ENCODE assay signal across 21 cellular contexts in the genomic region with DNA sequence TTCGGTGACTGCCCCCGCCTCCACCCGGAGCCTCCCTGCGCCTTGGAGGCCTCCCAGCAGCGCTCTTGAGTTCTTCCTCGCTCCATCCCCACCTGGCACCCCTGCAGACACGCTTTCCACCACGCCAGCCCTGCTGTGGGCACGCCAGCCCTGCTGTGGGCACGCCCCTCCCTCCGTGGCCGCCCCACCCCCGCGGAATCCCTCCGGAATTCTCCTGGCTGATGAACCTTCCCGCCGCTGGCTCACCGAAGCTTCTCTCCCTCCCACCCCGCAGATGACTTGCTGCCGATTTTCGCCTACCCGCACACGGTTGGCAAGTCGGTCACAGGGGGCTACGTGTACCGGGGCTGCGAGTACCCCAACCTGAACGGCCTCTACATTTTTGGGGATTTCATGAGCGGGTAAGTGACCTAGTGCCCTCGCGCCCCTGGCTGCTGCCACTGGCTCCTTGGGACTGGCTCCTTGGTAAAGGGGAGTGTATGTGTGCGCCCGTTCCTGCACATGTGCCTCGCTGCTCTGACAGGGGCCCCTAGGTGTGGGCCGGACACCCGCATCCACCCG. TPM values are rescaled to one million over a fixed set of nuclear protein-coding genes. Genes with fewer than 3 reads are reported as not detected.
DNase-seq lines count a peak whose midpoint lies in the region; ATAC-seq and TF ChIP-seq lines count a peak whose summit lies in the region.
"Had no signal": no experiment of that assay in that cellular context is flagged by ENCODE, and none has a peak within 500 bp of the region (broad histone marks: within the 10 kb centered on the region; RNA-seq: fewer than 3 reads in every experiment).

No MANE protein-coding gene starts in this region.

- no peaks in the 10 kb centered on the region for H3K9me3 ChIP-seq in skeletal muscle satellite cell (replicated peaks; ENCODE audit: low read length)
- H3K9me3 ChIP-seq in CD8-positive, alpha-beta memory T cell (ENCODE audit: low read length), result no peaks in the 10 kb centered on the region

- no peaks in the 10 kb centered on the region for H3K36me3 ChIP-seq in skeletal muscle satellite cell (ENCODE audit: insufficient read depth, low read length)
- no peaks in the 10 kb centered on the region for H3K36me3 ChIP-seq in CD8-positive, alpha-beta memory T cell (ENCODE audit: insufficient read depth, low read length)

- no peak overlapping the region for H3K9ac ChIP-seq in skeletal muscle satellite cell (ENCODE audit: low read depth, low read length)

- H3K4me1 ChIP-seq in skeletal muscle satellite cell (ENCODE audit: control insufficient read depth, insufficient read depth, low read length), result peaks cover 17% of the 10 kb centered on the region
- H3K4me1 ChIP-seq in CD8-positive, alpha-beta memory T cell (ENCODE audit: insufficient read depth, low read length), result no peaks in the 10 kb centered on the region

- peaks cover 44% of the 10 kb centered on the region for H3K27me3 Mint-ChIP-seq in WTC11 (ENCODE audit: low read depth)
- H3K27me3 Mint-ChIP-seq in CD8-positive, alpha-beta memory T cell, result peaks cover 44 to 63% of the 10 kb centered on the region in 2 donors

- no peaks in the 10 kb centered on the region for H3K36me3 Mint-ChIP-seq in WTC11
- no peaks in the 10 kb centered on the region for H3K36me3 Mint-ChIP-seq in CD8-positive, alpha-beta memory T cell
- H3K36me3 Mint-ChIP-seq: immature natural killer cell, naive B cell had no signal

- H3K27ac ChIP-seq in CD8-positive, alpha-beta memory T cell (ENCODE audit: low read depth, low read length), result no peak overlapping the region
- H3K27ac ChIP-seq: C4-2B, RWPE1 had no signal

- peak overlapping the region; percentile 69 for H3K4me3 Mint-ChIP-seq in WTC11
- H3K4me3 Mint-ChIP-seq in CD8-positive, alpha-beta memory T cell, result peak overlapping the region in 2 of 7 donors; percentile 18 to 28
- H3K4me3 Mint-ChIP-seq: immature natural killer cell had no signal

- ATAC-seq in left cardiac atrium (peak; percentile 35 to 81), WTC11 (no peak), HG03469 (IDR thresholded peaks at IDR 0.05; ENCODE audit: unreplicated experiment) (no peak)

- POLR2A ChIA-PET in WTC11 (lab: Charles Lee), result no interaction called here
- POLR2A ChIA-PET in CD8-positive, alpha-beta memory T cell (lab: Charles Lee), result no interaction called here

- CTCF ChIA-PET in WTC11 (lab: Charles Lee), result interaction anchor here (0.6 kb wide), 1 partner anchor 67 kb away, joined by 3 read pairs; no protein-coding TSS in a partner anchor
- CTCF ChIA-PET in CD8-positive, alpha-beta memory T cell (lab: Charles Lee), result interaction anchor here (1.2 kb wide), 1 partner anchor 28 kb away, joined by 3 read pairs; no protein-coding TSS in a partner anchor

- peak overlapping the region; percentile 42 for H3K4me2 ChIP-seq in skeletal muscle satellite cell (ENCODE audit: low read length)

- H3K4me3 ChIP-seq in skeletal muscle satellite cell (ENCODE audit: low read length), result no peak overlapping the region
- H3K4me3 ChIP-seq in CD8-positive, alpha-beta memory T cell (ENCODE audit: low read length), result no peak overlapping the region

- TF ChIP-seq CTCF in WTC11 (IDR thresholded peaks at IDR 0.05), result no peak

- H3K27ac Mint-ChIP-seq in WTC11, result no peak overlapping the region
- H3K27ac Mint-ChIP-seq in CD8-positive, alpha-beta memory T cell, result no peak overlapping the region
- H3K27ac Mint-ChIP-seq: activated T-cell treated with anti-CD3 and anti-CD28 coated beads, Interleukin-2, amount 50 U/mL, for 72 hours; immature natural killer cell had no signal

- DNase-seq in left cardiac atrium (no peak), cardiac septum (ENCODE audit: low spot score) (no peak), WTC11 (ENCODE audit: low spot score) (no peak), kidney glomerular epithelial cell (lab: John Stamatoyannopoulos, UW) (peak; percentile 25)
- no peak for DNase-seq in CD8-positive, alpha-beta memory T cell
- no peak for DNase-seq in stimulated activated CD4-positive, alpha-beta T cell treated with anti-CD3 and anti-CD28 coated beads, Interleukin-12 subunit alpha, Interleukin-12 subunit beta, amount 100 ng/mL, for 4 hours
- DNase-seq: ACHN; activated naive CD4-positive, alpha-beta T cell treated with anti-CD3 and anti-CD28 coated beads, Interleukin-2, amount 50 U/mL, for 16 hours; DMS153; effector memory CD4-positive, alpha-beta T cell; MV-4-11; naive B cell; NCI-H187 treated with DMSO at 0.1 percent for 48 hours; stimulated activated naive CD4-positive, alpha-beta T cell had no signal

- H3K9me3 Mint-ChIP-seq in WTC11, result no peaks in the 10 kb centered on the region
- H3K9me3 Mint-ChIP-seq in CD8-positive, alpha-beta memory T cell, result peaks cover 0 to 2% (median 0%) of the 10 kb centered on the region in 5 donors
- H3K9me3 Mint-ChIP-seq: activated T-cell treated with anti-CD3 and anti-CD28 coated beads, Interleukin-2, amount 50 U/mL, for 72 hours; immature natural killer cell had no signal

- H3K27me3 ChIP-seq in skeletal muscle satellite cell (ENCODE audit: control insufficient read depth, insufficient read depth, low read length), result peaks cover 41% of the 10 kb centered on the region
- H3K27me3 ChIP-seq in CD8-positive, alpha-beta memory T cell (ENCODE audit: insufficient read depth, low read length, poor library complexity, severe bottlenecking), result peaks cover 29% of the 10 kb centered on the region

- peaks cover 34% of the 10 kb centered on the region for H3K4me1 Mint-ChIP-seq in WTC11
- H3K4me1 Mint-ChIP-seq in CD8-positive, alpha-beta memory T cell, result peaks cover 0 to 7% (median 0%) of the 10 kb centered on the region in 3 donors
- H3K4me1 Mint-ChIP-seq: immature natural killer cell had no signal

- intact Hi-C loops in left cardiac atrium (cut with DNase I), result no loop called here
- intact Hi-C loops in cardiac septum (cut with DNase I), result no loop called here

TF ChIP-seq in WTC11, 78 proteins besides CTCF, POLR2A, EP300 and RAD21 (continues in another document):
- TF ChIP-seq, protein P1, sequence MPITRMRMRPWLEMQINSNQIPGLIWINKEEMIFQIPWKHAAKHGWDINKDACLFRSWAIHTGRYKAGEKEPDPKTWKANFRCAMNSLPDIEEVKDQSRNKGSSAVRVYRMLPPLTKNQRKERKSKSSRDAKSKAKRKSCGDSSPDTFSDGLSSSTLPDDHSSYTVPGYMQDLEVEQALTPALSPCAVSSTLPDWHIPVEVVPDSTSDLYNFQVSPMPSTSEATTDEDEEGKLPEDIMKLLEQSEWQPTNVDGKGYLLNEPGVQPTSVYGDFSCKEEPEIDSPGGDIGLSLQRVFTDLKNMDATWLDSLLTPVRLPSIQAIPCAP (CRISPR knock-in tag; IDR thresholded peaks at IDR 0.05), result no peak
- TF ChIP-seq ZNF671 (CRISPR knock-in tag; IDR thresholded peaks at IDR 0.05) (no peak), SMAD3 (CRISPR knock-in tag; IDR thresholded peaks at IDR 0.05; ENCODE audit: borderline replicate concordance) (no peak), NR3C1 (CRISPR knock-in tag; conservative IDR thresholded peaks at IDR 0.05; ENCODE audit: low read depth) (no peak), NFYB (CRISPR knock-in tag; conservative IDR thresholded peaks at IDR 0.05; ENCODE audit: low read depth) (no peak), TEAD1 (CRISPR knock-in tag; IDR thresholded peaks at IDR 0.05) (no peak), SMAD4 (CRISPR knock-in tag; IDR thresholded peaks at IDR 0.05) (no peak)
- TF ChIP-seq, protein P2, sequence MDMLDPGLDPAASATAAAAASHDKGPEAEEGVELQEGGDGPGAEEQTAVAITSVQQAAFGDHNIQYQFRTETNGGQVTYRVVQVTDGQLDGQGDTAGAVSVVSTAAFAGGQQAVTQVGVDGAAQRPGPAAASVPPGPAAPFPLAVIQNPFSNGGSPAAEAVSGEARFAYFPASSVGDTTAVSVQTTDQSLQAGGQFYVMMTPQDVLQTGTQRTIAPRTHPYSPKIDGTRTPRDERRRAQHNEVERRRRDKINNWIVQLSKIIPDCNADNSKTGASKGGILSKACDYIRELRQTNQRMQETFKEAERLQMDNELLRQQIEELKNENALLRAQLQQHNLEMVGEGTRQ (CRISPR knock-in tag; IDR thresholded peaks at IDR 0.05), result no peak
- TF ChIP-seq, protein P3, sequence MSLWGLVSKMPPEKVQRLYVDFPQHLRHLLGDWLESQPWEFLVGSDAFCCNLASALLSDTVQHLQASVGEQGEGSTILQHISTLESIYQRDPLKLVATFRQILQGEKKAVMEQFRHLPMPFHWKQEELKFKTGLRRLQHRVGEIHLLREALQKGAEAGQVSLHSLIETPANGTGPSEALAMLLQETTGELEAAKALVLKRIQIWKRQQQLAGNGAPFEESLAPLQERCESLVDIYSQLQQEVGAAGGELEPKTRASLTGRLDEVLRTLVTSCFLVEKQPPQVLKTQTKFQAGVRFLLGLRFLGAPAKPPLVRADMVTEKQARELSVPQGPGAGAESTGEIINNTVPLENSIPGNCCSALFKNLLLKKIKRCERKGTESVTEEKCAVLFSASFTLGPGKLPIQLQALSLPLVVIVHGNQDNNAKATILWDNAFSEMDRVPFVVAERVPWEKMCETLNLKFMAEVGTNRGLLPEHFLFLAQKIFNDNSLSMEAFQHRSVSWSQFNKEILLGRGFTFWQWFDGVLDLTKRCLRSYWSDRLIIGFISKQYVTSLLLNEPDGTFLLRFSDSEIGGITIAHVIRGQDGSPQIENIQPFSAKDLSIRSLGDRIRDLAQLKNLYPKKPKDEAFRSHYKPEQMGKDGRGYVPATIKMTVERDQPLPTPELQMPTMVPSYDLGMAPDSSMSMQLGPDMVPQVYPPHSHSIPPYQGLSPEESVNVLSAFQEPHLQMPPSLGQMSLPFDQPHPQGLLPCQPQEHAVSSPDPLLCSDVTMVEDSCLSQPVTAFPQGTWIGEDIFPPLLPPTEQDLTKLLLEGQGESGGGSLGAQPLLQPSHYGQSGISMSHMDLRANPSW (CRISPR knock-in tag; conservative IDR thresholded peaks at IDR 0.05; ENCODE audit: low read depth), result no peak

RNA-seq across cellular contexts. Expression of a gene that starts 15.2 kb away (rescaled TPM):
- total RNA-seq in left cardiac atrium (1 to 10 TPM; 2.1 to 2.6 TPM), cardiac septum (1.9 TPM), WTC11 (2021) (1.2 to 2.0 TPM (median 1.5 TPM) in 3 replicates)
- 0.44 and 1.3 TPM in 2 replicates for total RNA-seq in skeletal muscle satellite cell (2012; rRNA removed)
- under 1 TPM in 1 of 2 experiments, not detected in 1; 0.04 TPM for total RNA-seq in CD8-positive, alpha-beta memory T cell
- not detected for polyA plus RNA-seq in CD8-positive, alpha-beta memory T cell
- total RNA-seq: activated CD8-positive, alpha-beta memory T cell treated with anti-CD3 and anti-CD28 coated beads for 36 hours had no signal
- polyA plus RNA-seq: immature natural killer cell had no signal

RNA-seq across cellular contexts. Expression of a gene that starts 24.0 kb away (rescaled TPM):
- total RNA-seq in left cardiac atrium, result 1 to 10 TPM; 4.1 to 4.7 TPM
- total RNA-seq in cardiac septum, result 5.5 TPM
- total RNA-seq in WTC11 (2021), result 0.57 to 0.77 TPM (median 0.73 TPM) in 3 replicates
- 0.22 and 0.51 TPM in 2 replicates for total RNA-seq in skeletal muscle satellite cell (2012; rRNA removed)
- under 1 TPM; 0.07 to 0.20 TPM for total RNA-seq in CD8-positive, alpha-beta memory T cell
- polyA plus RNA-seq in CD8-positive, alpha-beta memory T cell, result not detected
- polyA plus RNA-seq: immature natural killer cell had no signal

RNA-seq across cellular contexts. Expression of a gene that starts 56.1 kb away (rescaled TPM):
- total RNA-seq in left cardiac atrium (10 to 100 TPM; 21.4 to 24.7 TPM), cardiac septum (21.4 TPM), WTC11 (2021) (28.7 to 35.8 TPM (median 30.4 TPM) in 3 replicates)
- under 0.01 and 0.87 TPM in 2 replicates for total RNA-seq in skeletal muscle satellite cell (2012; rRNA removed)
- total RNA-seq in CD8-positive, alpha-beta memory T cell, result 1 to 10 TPM; 4.2 to 5.3 TPM
- 1.2 TPM for polyA plus RNA-seq in CD8-positive, alpha-beta memory T cell

Comparison
In these comparisons a context has a peak if more than half of its experiments do, and no peak if none do; other contexts are left out.
1. ATAC-seq: peak in left cardiac atrium (2 of 2); none in WTC11 (single experiment) and HG03469 (single experiment).